In genomic region chr19:13484141-13484540, GRCh38 we compare ENCODE assay signal across 30 cellular contexts.
"Had no signal": no experiment of that assay in that cellular context is flagged by ENCODE, and none has a peak within 500 bp of the region (broad histone marks: within the 10 kb centered on the region; RNA-seq: fewer than 3 reads in every experiment).

No MANE protein-coding gene starts in this region.

- H3K4me3 Mint-ChIP-seq: immature natural killer cell; naive thymus-derived CD8-positive, alpha-beta T cell; nephron; neural crest cell; stimulated activated naive CD8-positive, alpha-beta T cell treated with anti-CD3 and anti-CD28 coated beads, Interleukin-15, Interleukin-2, amounts not matched to agents 100 ng/mL and 50 ng/mL, for 24 hours had no signal

- H3K4me3 ChIP-seq: left lung, lower lobe of right lung, pancreas, prostate gland, skin epidermis, suprapubic skin, thoracic aorta, tibial artery, upper lobe of right lung had no signal

- H3K27me3 ChIP-seq: pancreas had no signal

- H3K4me1 Mint-ChIP-seq: immature natural killer cell; naive thymus-derived CD8-positive, alpha-beta T cell; nephron; neural crest cell had no signal

- ATAC-seq: left colon; left lung; lower lobe of right lung; naive thymus-derived CD8-positive, alpha-beta T cell; pancreas; right cardiac atrium; sciatic nerve; upper lobe of right lung had no signal

- H3K27ac Mint-ChIP-seq: immature natural killer cell; naive thymus-derived CD8-positive, alpha-beta T cell; nephron; stimulated activated naive CD8-positive, alpha-beta T cell treated with anti-CD3 and anti-CD28 coated beads, Interleukin-15, Interleukin-2, amounts not matched to agents 100 ng/mL and 50 ng/mL, for 24 hours had no signal

- H3K9me3 ChIP-seq: lower lobe of right lung, pancreas, prostate gland, thoracic aorta, upper lobe of right lung had no signal

- H3K27ac ChIP-seq: left lung, lower lobe of right lung, pancreas, prostate gland, skin epidermis, suprapubic skin, thoracic aorta, tibial artery, upper lobe of right lung had no signal

- H3K36me3 Mint-ChIP-seq: immature natural killer cell had no signal

- H3K4me1 ChIP-seq: left lung, lower lobe of right lung, pancreas, prostate gland, suprapubic skin, tibial artery, upper lobe of right lung had no signal

- DNase-seq: hypothalamus; immature natural killer cell; kidney; left colon; left lung; lower lobe of right lung; mammary epithelial cell; mesenchymal stem cell; naive thymus-derived CD8-positive, alpha-beta T cell; nucleus accumbens; pancreas; posterior cingulate gyrus; retina; right cardiac atrium; stimulated activated CD4-positive, alpha-beta T cell treated with anti-CD3 and anti-CD28 coated beads, Interleukin-12 subunit alpha, Interleukin-12 subunit beta, amount 100 ng/mL, for 4 hours; stimulated activated CD4-positive, alpha-beta T cell treated with anti-CD3 and anti-CD28 coated beads, Interleukin-15, amount 100 ng/mL, for 24 hours; stimulated activated CD4-positive, alpha-beta T cell treated with anti-CD3 and anti-CD28 coated beads, Interleukin-2, amount 100 ng/mL, for 24 hours; stimulated activated CD4-positive, alpha-beta T cell treated with anti-CD3 and anti-CD28 coated beads, Interleukin-4, amount 100 ng/mL, for 1 hour; stimulated activated naive CD4-positive, alpha-beta T cell; tibial artery; trophoblast cell; upper lobe of right lung had no signal

- H3K36me3 ChIP-seq: left lung, lower lobe of right lung, pancreas, prostate gland, suprapubic skin, thoracic aorta, tibial artery, upper lobe of right lung had no signal
